In the genomic region with DNA sequence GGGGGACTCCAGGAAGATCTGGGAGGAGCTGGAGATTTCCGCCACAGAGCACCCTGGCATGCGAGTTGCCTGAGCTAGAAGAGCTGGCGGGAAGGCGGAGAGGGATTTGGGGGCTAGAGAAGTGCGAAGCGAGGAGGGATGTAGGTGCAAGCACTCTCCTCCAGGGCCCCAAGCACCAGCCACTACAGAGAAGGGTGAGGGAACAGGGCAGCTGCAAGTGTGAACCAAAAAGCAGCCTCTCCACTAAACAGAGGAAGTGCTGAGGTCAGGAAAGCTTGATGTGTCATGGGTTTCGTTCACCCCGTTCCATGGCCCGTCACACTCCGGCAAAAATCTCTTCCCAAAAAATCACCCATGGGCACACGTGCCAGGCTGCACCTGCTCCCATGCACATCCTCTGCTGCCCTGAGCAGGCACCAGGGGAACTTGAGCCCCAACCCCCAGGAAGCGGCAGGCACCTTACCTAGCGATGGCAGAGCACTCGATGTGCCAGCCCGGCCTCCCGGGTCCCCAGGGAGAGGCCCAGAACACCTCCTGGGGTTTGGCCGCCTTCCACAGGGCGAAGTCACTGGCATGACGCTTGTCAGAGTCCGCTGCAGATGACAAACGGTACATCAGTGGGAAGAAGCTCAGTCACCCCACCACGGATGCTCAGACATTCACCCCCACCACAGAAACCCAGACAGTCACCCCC, we compare ENCODE assay signal across 10 cellular contexts. TPM values are rescaled to one million over a fixed set of nuclear protein-coding genes. Genes with fewer than 3 reads are reported as not detected.
DNase-seq lines count a peak whose midpoint lies in the region; ATAC-seq, FAIRE-seq and TF ChIP-seq lines count a peak whose summit lies in the region.
"Had no signal": no experiment of that assay in that cellular context is flagged by ENCODE, and none has a peak within 500 bp of the region (broad histone marks: within the 10 kb centered on the region; RNA-seq: fewer than 3 reads in every experiment).

No MANE protein-coding gene starts in this region.

- H3K9me3 ChIP-seq in MM.1S (replicated peaks; ENCODE audit: insufficient read depth, low read length) (no peaks in the 10 kb centered on the region), mucosa of descending colon (no peaks in the 10 kb centered on the region), prostate gland (no peaks in the 10 kb centered on the region), small intestine (ENCODE audit: control insufficient read depth, low read depth) (no peaks in the 10 kb centered on the region)

- DNase-seq in MM.1S (peak; percentile 19), mucosa of descending colon (peak in 2 of 3 donors; percentile 15 to 59), T-helper 9 cell (no peak), prostate gland (ENCODE audit: low spot score) (no peak), C1 segment of cervical spinal cord (lab: John Stamatoyannopoulos, UW) (no peak), small intestine (no peak)

- peaks cover 4% of the 10 kb centered on the region; the same call in 1 of the 2 replicates for H3F3A ChIP-seq in MM.1S (ENCODE audit: insufficient read depth, low read length)

- no peaks in the 10 kb centered on the region for H3K79me2 ChIP-seq in MM.1S (ENCODE audit: low read length)

- peak overlapping the region; percentile 86 for H3K27ac ChIP-seq in MM.1S (ENCODE audit: low read length)
- no peak overlapping the region for H3K27ac ChIP-seq in prostate gland
- peak overlapping the region in 1 of 2 donors; percentile 56 for H3K27ac ChIP-seq in small intestine (ENCODE audit: low read depth in 1 of 2, low read length in 1 of 2)

- H3K36me3 ChIP-seq in MM.1S (replicated peaks; ENCODE audit: insufficient read depth, low read length): no peaks in the 10 kb centered on the region
- peaks cover 6% of the 10 kb centered on the region for H3K36me3 ChIP-seq in mucosa of descending colon (ENCODE audit: low read depth)
- peaks cover 7 to 9% of the 10 kb centered on the region in 2 donors for H3K36me3 ChIP-seq in prostate gland
- H3K36me3 ChIP-seq in small intestine (ENCODE audit: control insufficient read depth in 2 of 2, insufficient read depth in 2 of 2, low read length in 2 of 2): peaks cover 4 to 14% of the 10 kb centered on the region in 2 donors

- TF ChIP-seq CTCF in MM.1S (IDR thresholded peaks at IDR 0.05; ENCODE audit: low read length) (no peak), mucosa of descending colon (IDR thresholded peaks at IDR 0.05) (no peak), prostate gland (IDR thresholded peaks at IDR 0.05) (no peak)

- 90% methylated on average over 15 of the region's 22 CpGs for WGBS in prostate gland
- WGBS in small intestine, 3 donors: 84 to 96% (median 85%) methylated on average over 22 of the region's 22 CpGs

- H4K20me1 ChIP-seq in MM.1S (ENCODE audit: insufficient read depth, low read length): no peaks in the 10 kb centered on the region

- H3K9ac ChIP-seq in MM.1S (ENCODE audit: low read length): peak overlapping the region; percentile 35; the same call in 1 of the 2 replicates

- intact Hi-C loops in mucosa of descending colon (cut with DNase I, micrococcal nuclease): no loop called here
- intact Hi-C loops in prostate gland (cut with DNase I): no loop called here

- no peaks in the 10 kb centered on the region for H3K9me2 ChIP-seq in MM.1S (replicated peaks; ENCODE audit: insufficient read depth, low read length)

- H3K4me3 ChIP-seq in MM.1S (ENCODE audit: low read length): 0 out of 2 replicates have a peak overlapping the region, but pooled peaks have one; percentile 8
- no peak overlapping the region for H3K4me3 ChIP-seq in mucosa of descending colon
- no peak overlapping the region for H3K4me3 ChIP-seq in prostate gland
- H3K4me3 ChIP-seq in small intestine (ENCODE audit: low read depth in 1 of 2, low read length in 2 of 2): no peak overlapping the region
- H3K4me3 ChIP-seq: K562 had no signal

- no peak overlapping the region for H2AFZ ChIP-seq in MM.1S (ENCODE audit: low read length)

- FAIRE-seq in small intestine (lab: Jason Lieb, UNC): no peak
- FAIRE-seq: astrocyte, K562 had no signal

- H3K4me1 ChIP-seq in MM.1S (ENCODE audit: low read length) (0 out of 2 replicates have a peak, but pooled peaks cover 5% of the 10 kb centered on the region), mucosa of descending colon (ENCODE audit: low read depth) (no peaks in the 10 kb centered on the region), prostate gland (replicated peaks) (no peaks in the 10 kb centered on the region), small intestine (ENCODE audit: control insufficient read depth in 2 of 2, insufficient read depth in 1 of 2, low read depth in 1 of 2, low read length in 1 of 2) (no peaks in the 10 kb centered on the region)

- no peak for TF ChIP-seq POLR2A in prostate gland (IDR thresholded peaks at IDR 0.05)

- ATAC-seq in GM18519 (IDR thresholded peaks at IDR 0.05; ENCODE audit: low FRiP score, unreplicated experiment): peak; percentile 71
- ATAC-seq in GM21619 (IDR thresholded peaks at IDR 0.05; ENCODE audit: unreplicated experiment): peak; percentile 76
- ATAC-seq in mucosa of descending colon: peak; percentile 78
- ATAC-seq: K562 had no signal

- H3K27me3 ChIP-seq in MM.1S (replicated peaks; ENCODE audit: insufficient read depth, low read length) (no peaks in the 10 kb centered on the region), prostate gland (replicated peaks; ENCODE audit: insufficient read depth) (no peaks in the 10 kb centered on the region), small intestine (ENCODE audit: control insufficient read depth in 2 of 2, insufficient read depth in 2 of 2, low read length in 2 of 2) (no peaks in the 10 kb centered on the region)

- H3K4me2 ChIP-seq in MM.1S (ENCODE audit: low read depth, low read length): peak overlapping the region; percentile 32; the same call in 1 of the 2 replicates

RNA-seq across cellular contexts. Expression of a gene that starts 29.3 kb away (rescaled TPM):
- total RNA-seq in mucosa of descending colon: 10 to 100 TPM; 39.8 to 71.4 (median 56.4) TPM
- total RNA-seq in prostate gland: 10 to 100 TPM; 40.5 to 85.5 TPM
- 10 to 100 TPM; 69.7 to 92.6 (median 77.3) TPM for polyA plus RNA-seq in small intestine

RNA-seq across cellular contexts. Expression of a gene that starts 36.8 kb away (rescaled TPM):
- 10 to 100 TPM; 11.8 to 18.0 (median 13.8) TPM for total RNA-seq in mucosa of descending colon
- 10 to 100 TPM; 19.1 to 38.3 TPM for total RNA-seq in prostate gland
- 10 to 100 TPM; 10.8 to 18.6 (median 15.7) TPM for polyA plus RNA-seq in small intestine

Comparison
In these comparisons a context has a peak if more than half of its experiments do, and no peak if none do; other contexts are left out.
1. DNase-seq: peak in MM.1S (single experiment) and mucosa of descending colon (2 of 3); none in T-helper 9 cell (single experiment), prostate gland (single experiment), C1 segment of cervical spinal cord (0 of 14) and small intestine (single experiment).
2. Peak in every context shown above with its lines, with median percentiles within 50 percentile points of each other: ATAC-seq.